In the genomic region with DNA sequence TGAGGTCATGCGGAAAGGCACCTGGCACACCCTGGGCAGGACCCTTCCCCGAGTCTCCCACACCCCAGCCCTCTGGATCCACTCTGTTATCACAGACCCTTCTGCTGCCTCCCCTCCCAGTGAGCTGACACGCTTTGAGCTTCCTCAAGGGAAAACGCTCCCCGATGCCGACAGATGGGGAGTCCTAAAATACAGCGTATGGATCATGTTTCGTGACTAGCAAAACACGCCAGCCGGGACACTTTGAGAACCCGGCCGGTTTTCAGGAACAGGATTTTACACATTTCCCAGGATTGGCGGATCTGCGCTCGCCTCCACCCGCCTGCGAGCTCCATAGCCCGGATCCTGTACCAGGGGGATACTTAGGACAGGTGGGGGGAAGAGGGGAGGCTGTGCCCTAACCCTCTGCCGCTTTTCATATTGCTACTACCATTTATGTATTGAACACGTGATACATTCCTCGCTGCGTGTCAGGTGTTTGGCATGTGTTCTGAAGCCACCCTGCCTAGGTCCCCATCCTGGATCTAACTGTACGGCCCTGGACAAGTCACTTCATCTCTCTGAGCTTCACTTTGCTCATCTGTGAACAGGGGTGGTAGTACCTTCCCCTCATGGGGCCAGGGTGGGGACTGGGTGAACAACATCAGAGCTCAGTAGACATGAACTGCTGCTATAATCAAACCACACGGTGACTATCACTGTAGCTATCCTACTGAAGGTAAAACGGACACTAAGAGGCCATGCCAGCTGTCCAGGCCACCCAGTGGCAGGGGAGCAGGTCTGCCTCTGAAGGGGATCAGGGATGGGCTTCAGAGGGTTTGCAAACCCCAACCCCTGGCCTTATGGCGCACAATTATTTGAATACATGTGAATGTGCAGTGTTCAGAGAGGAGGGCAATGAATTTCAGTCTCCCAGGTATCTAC, we compare ENCODE assay signal across 16 cellular contexts.
DNase-seq lines count a peak whose midpoint lies in the region; ATAC-seq and TF ChIP-seq lines count a peak whose summit lies in the region.
"Had no signal": no experiment of that assay in that cellular context is flagged by ENCODE, and none has a peak within 500 bp of the region (broad histone marks: within the 10 kb centered on the region; RNA-seq: fewer than 3 reads in every experiment).

No MANE protein-coding gene starts in this region.

- H3K14ac ChIP-seq in IMR-90 (replicated peaks; ENCODE audit: low read depth, low read length), result no peak overlapping the region

- 0 out of 2 replicates have a peak overlapping the region, but pooled peaks have one; percentile 6 for H4K91ac ChIP-seq in IMR-90 (ENCODE audit: insufficient read depth, low read depth, low read length)

- no peak overlapping the region for H4K8ac ChIP-seq in IMR-90 (ENCODE audit: low read depth in 2 of 2, low read length in 2 of 2)

- H3K4ac ChIP-seq in IMR-90 (ENCODE audit: low read depth, low read length), result no peak overlapping the region

- no peak overlapping the region for H2BK120ac ChIP-seq in IMR-90 (ENCODE audit: low read depth, low read length)

- intact Hi-C loops in IMR-90 (cut with micrococcal nuclease), result no loop called here
- intact Hi-C loops in psoas muscle (cut with DNase I), result loop anchor here (5.0 kb wide), 2 partner anchors 36 to 54 kb away; no protein-coding TSS in a partner anchor

- H3K27me3 ChIP-seq in IMR-90 (ENCODE audit: control insufficient read depth, insufficient read depth, low read length) (no peaks in the 10 kb centered on the region), psoas muscle (ENCODE audit: insufficient read depth in 3 of 3, low read length in 2 of 3) (no peaks in the 10 kb centered on the region)
- H3K27me3 ChIP-seq: foreskin keratinocyte had no signal

- H3K79me1 ChIP-seq in IMR-90 (ENCODE audit: low read depth in 1 of 2, low read length in 2 of 2), result peaks cover 47 to 75% of the 10 kb centered on the region in 2 experiments

- H2AFZ ChIP-seq in IMR-90 (replicated peaks; ENCODE audit: low read length, poor library complexity), result no peak overlapping the region

- H4K20me1 ChIP-seq in IMR-90 (ENCODE audit: insufficient read depth, low read length), result peaks cover 4% of the 10 kb centered on the region; the same call in 1 of the 2 replicates

- TF ChIP-seq CTCF in IMR-90 (conservative IDR thresholded peaks at IDR 0.05; ENCODE audit: low read depth, low read length) (no peak), fibroblast of villous mesenchyme (IDR thresholded peaks at IDR 0.05; ENCODE audit: insufficient read depth, low read depth, low read length) (peak; percentile 17), psoas muscle (IDR thresholded peaks at IDR 0.05) (peak; percentile 48)

- H3K4me1 ChIP-seq in IMR-90 (ENCODE audit: control insufficient read depth, insufficient read depth, low read length) (peaks cover 7% of the 10 kb centered on the region), psoas muscle (peaks cover 51% of the 10 kb centered on the region)
- H3K4me1 ChIP-seq: foreskin keratinocyte, HAP-1 had no signal

- H2AK9ac ChIP-seq in IMR-90 (replicated peaks; ENCODE audit: low read depth, low read length, poor library complexity), result no peak overlapping the region

- CTCF ChIA-PET in IMR-90 (lab: Yijun Ruan, JAX), result no interaction called here

- DNase-seq in IMR-90, result no peak
- peak; percentile 59 for DNase-seq in NCI-H82 treated with DMSO at 0.1 percent for 48 hours (lab: John Stamatoyannopoulos, UW; ENCODE audit: unreplicated experiment)
- no peak for DNase-seq in fibroblast of villous mesenchyme (ENCODE audit: low read depth)
- no peak for DNase-seq in psoas muscle
- no peak for DNase-seq in AG08396 (ENCODE audit: low spot score)
- no peak for DNase-seq in HPDE6-E6E7 (ENCODE audit: extremely low spot score)
- no peak for DNase-seq in NCI-H1930 (lab: John Stamatoyannopoulos, UW)
- DNase-seq: activated CD4-positive, alpha-beta T cell treated with anti-CD3 and anti-CD28 coated beads for 36 hours; activated T-cell treated with anti-CD3 and anti-CD28 coated beads, Interleukin-2, amount 50 U/mL, for 4 hours; CD4-positive, alpha-beta memory T cell; foreskin keratinocyte; GF-D8; kidney had no signal

- TF ChIP-seq RAD21 in IMR-90 (IDR thresholded peaks at IDR 0.05; ENCODE audit: low read length), result no peak

- H3K4me3 ChIP-seq in IMR-90 (ENCODE audit: insufficient read depth, low read depth, low read length) (no peak overlapping the region), fibroblast of villous mesenchyme (ENCODE audit: low read depth, low read length) (no peak overlapping the region), psoas muscle (peak overlapping the region; percentile 56)
- H3K4me3 ChIP-seq: HAP-1, smooth muscle cell had no signal

- H4K5ac ChIP-seq in IMR-90 (ENCODE audit: low read depth, low read length), result no peak overlapping the region

- BruUV-seq in IMR-90 (replicated peaks; lab: Mats Ljungman, UMichigan), result no TSS peak

- H2BK15ac ChIP-seq in IMR-90 (ENCODE audit: low read depth, low read length), result peak overlapping the region; percentile 5; the same call in 1 of the 3 replicates

- in situ Hi-C loops in IMR-90 (cut with MboI; ENCODE audit: low sequenced_read_pairs), result no loop called here

- H3K18ac ChIP-seq in IMR-90 (ENCODE audit: low read depth, low read length), result no peak overlapping the region

- no peak overlapping the region for H3K23ac ChIP-seq in IMR-90 (ENCODE audit: low read depth, low read length)

- no peak overlapping the region for H3K56ac ChIP-seq in IMR-90 (ENCODE audit: extremely low read depth, insufficient read depth, low read length)

- H3K9me3 ChIP-seq in IMR-90 (ENCODE audit: control insufficient read depth, insufficient read depth, low read length) (no peaks in the 10 kb centered on the region), psoas muscle (no peaks in the 10 kb centered on the region)
- H3K9me3 ChIP-seq: HAP-1 had no signal

- ATAC-seq in IMR-90 (ENCODE audit: low read depth) (no peak), psoas muscle (peak; percentile 75 to 82 (median 82)), HG03139 (IDR thresholded peaks at IDR 0.05; ENCODE audit: unreplicated experiment) (no peak)
- ATAC-seq: activated CD4-positive, alpha-beta T cell treated with anti-CD3 and anti-CD28 coated beads for 36 hours; activated T-cell treated with anti-CD3 and anti-CD28 coated beads, Interleukin-2, amount 50 U/mL, for 4 hours; foreskin keratinocyte had no signal

- peak overlapping the region; percentile 56; the same call in 1 of the 2 replicates for H2AK5ac ChIP-seq in IMR-90 (ENCODE audit: low read depth, low read length)

- H3K9me1 ChIP-seq in IMR-90 (ENCODE audit: insufficient read depth, low read length), result peaks cover 7% of the 10 kb centered on the region; the same call in 1 of the 2 replicates

- H3K4me2 ChIP-seq in IMR-90 (ENCODE audit: low read depth, low read length), result no peak overlapping the region
- H3K4me2 ChIP-seq: smooth muscle cell had no signal

- H2BK5ac ChIP-seq in IMR-90 (ENCODE audit: low read depth, low read length, poor library complexity, severe bottlenecking), result no peak overlapping the region

- dilution Hi-C loops in IMR-90 (cut with HindIII; ENCODE audit: low sequenced_read_pairs, unreplicated experiment), result no loop called here

- no peak overlapping the region for H3K9ac ChIP-seq in IMR-90 (ENCODE audit: low read depth, low read length)

- peaks cover 7% of the 10 kb centered on the region for H3K36me3 ChIP-seq in IMR-90 (ENCODE audit: control insufficient read depth, insufficient read depth, low read length)
- H3K36me3 ChIP-seq in psoas muscle (ENCODE audit: insufficient read depth in 1 of 2, low read depth in 1 of 2), result no peaks in the 10 kb centered on the region
- H3K36me3 ChIP-seq: HAP-1 had no signal

- POLR2A ChIA-PET in IMR-90 (lab: Charles Lee; ENCODE audit: unreplicated experiment), result no interaction called here

- H3K27ac ChIP-seq in IMR-90 (ENCODE audit: insufficient read depth, low read length) (no peak overlapping the region), psoas muscle (peak overlapping the region; percentile 80)
- H3K27ac ChIP-seq: foreskin keratinocyte had no signal

- H2BK20ac ChIP-seq in IMR-90 (ENCODE audit: low read depth, low read length), result no peak overlapping the region

- 72% methylated on average over 12 of the region's 26 CpGs; no CpG with 5 or more reads in 1 of the 2 experiments for WGBS in IMR-90 (ENCODE audit: extremely low coverage in 2 of 2, insufficient read length in 1 of 2), 2 experiments
- WGBS in psoas muscle, 3 donors, result 24 to 45% (median 30%) methylated on average over 26 of the region's 26 CpGs

- TF ChIP-seq POLR2A in IMR-90 (IDR thresholded peaks at IDR 0.05; ENCODE audit: low read depth, low read length), result no peak

TF ChIP-seq in IMR-90, 13 proteins besides CTCF, POLR2A, EP300 and RAD21:
- TF ChIP-seq MAFK (IDR thresholded peaks at IDR 0.05; ENCODE audit: low read depth, low read length), result no peak
- TF ChIP-seq RCOR1 (IDR thresholded peaks at IDR 0.05; ENCODE audit: insufficient replicate concordance, low read length), result no peak
- no peak for TF ChIP-seq CEBPB (IDR thresholded peaks at IDR 0.05; ENCODE audit: low read depth, low read length)
- no peak for TF ChIP-seq SMC3 (IDR thresholded peaks at IDR 0.05; ENCODE audit: low read depth, low read length)
- TF ChIP-seq, protein P1, sequence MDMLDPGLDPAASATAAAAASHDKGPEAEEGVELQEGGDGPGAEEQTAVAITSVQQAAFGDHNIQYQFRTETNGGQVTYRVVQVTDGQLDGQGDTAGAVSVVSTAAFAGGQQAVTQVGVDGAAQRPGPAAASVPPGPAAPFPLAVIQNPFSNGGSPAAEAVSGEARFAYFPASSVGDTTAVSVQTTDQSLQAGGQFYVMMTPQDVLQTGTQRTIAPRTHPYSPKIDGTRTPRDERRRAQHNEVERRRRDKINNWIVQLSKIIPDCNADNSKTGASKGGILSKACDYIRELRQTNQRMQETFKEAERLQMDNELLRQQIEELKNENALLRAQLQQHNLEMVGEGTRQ (IDR thresholded peaks at IDR 0.05; ENCODE audit: low read depth, low read length), result no peak
TF ChIP-seq in IMR-90: peak in this region for 0.

Comparison
In these comparisons a context has a peak if more than half of its experiments do, and no peak if none do; other contexts are left out.
1. ATAC-seq: peak in psoas muscle (4 of 4); none in IMR-90 (single experiment) and HG03139 (single experiment).